In genomic region chr13:80180745-80181144, GRCh38 we compare ENCODE assay signal across 11 cellular contexts.
"Had no signal": no experiment of that assay in that cellular context is flagged by ENCODE, and none has a peak within 500 bp of the region (broad histone marks: within the 10 kb centered on the region; RNA-seq: fewer than 3 reads in every experiment).

No MANE protein-coding gene starts in this region.

- H3K27ac ChIP-seq: ascending aorta, pancreas, suprapubic skin, upper lobe of left lung had no signal

- H3K36me3 ChIP-seq: ascending aorta, pancreas, suprapubic skin, upper lobe of left lung had no signal

- H3K9me3 ChIP-seq: ascending aorta, pancreas, suprapubic skin, upper lobe of left lung had no signal

- H3K4me3 ChIP-seq: ascending aorta, pancreas, suprapubic skin, upper lobe of left lung had no signal

- H3K4me1 ChIP-seq: ascending aorta, pancreas, suprapubic skin, upper lobe of left lung had no signal

- DNase-seq: activated naive CD4-positive, alpha-beta T cell treated with Interleukin-2 at 50 U/mL for 16 hours; endodermal cell; erythroblast; hippocampal formation; left ventricle myocardium superior; pancreas; stimulated activated CD4-positive, alpha-beta T cell treated with anti-CD3 and anti-CD28 coated beads, Interleukin-4, amount 100 ng/mL, for 24 hours; stimulated activated naive CD4-positive, alpha-beta T cell treated with Interleukin-2 at 50 U/mL for 16 hours; upper lobe of left lung had no signal

- ATAC-seq: left ventricle myocardium superior, pancreas had no signal

- H3K27me3 ChIP-seq: ascending aorta, pancreas, suprapubic skin, upper lobe of left lung had no signal
